ENCODE assay signal across 17 cellular contexts in genomic region chr1:208850441-208850840, GRCh38.
"Had no signal": no experiment of that assay in that cellular context is flagged by ENCODE, and none has a peak within 500 bp of the region (broad histone marks: within the 10 kb centered on the region; RNA-seq: fewer than 3 reads in every experiment).

No MANE protein-coding gene starts in this region.

- H3K9me3 ChIP-seq: colonic mucosa, heart left ventricle, prostate gland, right lobe of liver, suprapubic skin, thyroid gland had no signal

- H3K4me1 ChIP-seq: colonic mucosa, foreskin keratinocyte, heart left ventricle, parathyroid adenoma, prostate gland, right lobe of liver, suprapubic skin had no signal

- DNase-seq: colonic mucosa; dermis blood vessel endothelial cell; erythroblast; foreskin keratinocyte; heart left ventricle; hippocampal formation; kidney glomerular epithelial cell; mesendoderm; naive B cell; right lobe of liver; stimulated activated CD4-positive, alpha-beta T cell treated with anti-CD3 and anti-CD28 coated beads, Interleukin-2, amount 100 ng/mL, for 24 hours; stimulated activated CD4-positive, alpha-beta T cell treated with anti-CD3 and anti-CD28 coated beads, Interleukin-4, amount 100 ng/mL, for 4 hours; stimulated activated naive CD4-positive, alpha-beta T cell; thyroid gland had no signal

- H2AFZ ChIP-seq: parathyroid adenoma had no signal

- H3K9ac ChIP-seq: parathyroid adenoma had no signal

- H3K79me2 ChIP-seq: parathyroid adenoma had no signal

- H3K27ac ChIP-seq: colonic mucosa, foreskin keratinocyte, heart left ventricle, parathyroid adenoma, prostate gland, right lobe of liver, suprapubic skin, thyroid gland had no signal

- H3K27me3 ChIP-seq: colonic mucosa, foreskin keratinocyte, heart left ventricle, right lobe of liver, suprapubic skin, thyroid gland had no signal

- H3K4me3 ChIP-seq: colonic mucosa, heart left ventricle, prostate gland, right lobe of liver, suprapubic skin, thyroid gland had no signal

- ATAC-seq: foreskin keratinocyte, heart left ventricle, right lobe of liver had no signal

- H3K36me3 ChIP-seq: colonic mucosa, heart left ventricle, prostate gland, right lobe of liver, suprapubic skin, thyroid gland had no signal
